8 cellular contexts compared by ENCODE assay signal in the genomic region with DNA sequence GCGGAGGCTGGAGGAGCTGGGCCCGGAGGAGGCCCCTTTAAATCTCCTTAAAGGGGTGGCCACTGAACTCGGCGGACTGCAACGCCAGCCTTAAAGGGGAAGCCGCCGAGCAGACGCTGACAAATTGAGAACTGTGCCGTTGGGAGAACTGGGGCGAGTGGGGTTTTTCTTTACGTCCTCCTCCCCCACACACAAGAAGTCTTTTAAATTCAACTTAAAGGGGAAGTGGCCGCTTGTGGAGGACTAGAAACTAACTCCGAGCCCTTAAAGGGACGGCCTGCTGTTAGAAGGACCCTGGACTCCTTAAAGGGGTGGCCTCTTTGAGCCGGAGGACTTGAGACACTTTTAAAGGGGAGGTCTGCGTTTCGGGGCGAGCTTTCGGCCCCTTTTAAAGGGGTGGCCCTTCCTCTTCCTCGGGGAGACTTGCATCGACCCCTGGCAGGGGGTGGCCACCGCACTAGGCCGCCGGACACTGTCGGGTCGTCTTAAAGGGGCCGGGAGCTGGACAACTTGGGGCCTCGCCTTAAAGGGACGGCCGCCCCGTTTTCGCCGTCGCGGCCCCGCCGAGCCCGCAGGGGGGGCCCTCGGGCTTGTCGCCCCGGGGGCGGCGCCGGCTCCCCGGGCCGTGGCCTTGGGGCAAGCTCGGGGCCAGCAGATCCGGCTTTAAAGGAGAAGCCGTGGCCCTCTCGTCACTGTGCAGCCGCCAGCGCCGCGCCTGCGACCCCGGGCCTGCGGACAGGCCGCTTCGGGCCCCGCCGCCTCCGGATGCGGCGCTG. TPM values are rescaled to one million over a fixed set of nuclear protein-coding genes. Genes with fewer than 3 reads are reported as not detected.
DNase-seq lines count a peak whose midpoint lies in the region; ATAC-seq and TF ChIP-seq lines count a peak whose summit lies in the region.

No MANE protein-coding gene starts in this region.

- TF ChIP-seq CTCF in OCI-LY7 (conservative IDR thresholded peaks at IDR 0.05; ENCODE audit: low read length), result peak; percentile 45
- TF ChIP-seq CTCF in prostate gland (IDR thresholded peaks at IDR 0.05), result peak in 2 of 4 experiments; percentile 3 to 32

- ATAC-seq in GM21526 (IDR thresholded peaks at IDR 0.05; ENCODE audit: low FRiP score, unreplicated experiment), result peak; percentile 42

- H4K20me1 ChIP-seq in OCI-LY7 (ENCODE audit: insufficient read depth, low read length), result no peaks in the 10 kb centered on the region

- no peaks in the 10 kb centered on the region for H3K9me2 ChIP-seq in OCI-LY7 (ENCODE audit: insufficient read depth, low read length)

- H3K4me1 ChIP-seq in HUES48 (ENCODE audit: control insufficient read depth, insufficient read depth, low read length), result 0 out of 2 replicates have a peak, but pooled peaks cover 3% of the 10 kb centered on the region
- peaks cover 22% of the 10 kb centered on the region for H3K4me1 ChIP-seq in OCI-LY7 (ENCODE audit: insufficient read depth, low read length, poor library complexity, severe bottlenecking)
- peaks cover 18% of the 10 kb centered on the region for H3K4me1 ChIP-seq in prostate gland (replicated peaks)

- TF ChIP-seq POLR2A in prostate gland (IDR thresholded peaks at IDR 0.05), result no peak

- H3K9ac ChIP-seq in HUES48 (ENCODE audit: low read depth, low read length), result peak overlapping the region; percentile 81; the same call in 1 of the 2 replicates

- peak; percentile 96 for DNase-seq in NCI-H2196 (lab: John Stamatoyannopoulos, UW; ENCODE audit: unreplicated experiment)
- no peak for DNase-seq in NCI-H2196 treated with DMSO at 0.1 percent for 48 hours (lab: John Stamatoyannopoulos, UW; ENCODE audit: unreplicated experiment)
- peak; percentile 98 for DNase-seq in OCI-LY7 (ENCODE audit: low spot score)
- peak; percentile 99 for DNase-seq in astrocyte of the hippocampus (ENCODE audit: low read depth, low spot score)
- peak; percentile 91 for DNase-seq in hepatic stellate cell (ENCODE audit: low spot score)
- peak; percentile 87 for DNase-seq in prostate gland (ENCODE audit: low spot score)

- POLR2A ChIA-PET in OCI-LY7 (lab: Charles Lee), result interaction anchor here (0.6 to 1.6 kb wide), 6 partner anchors 15 to 277 kb away, joined by 3 to 5 read pairs (median 3); no protein-coding TSS in a partner anchor

- H3K27me3 ChIP-seq in HUES48 (ENCODE audit: control insufficient read depth, insufficient read depth, low read length) (peaks cover 38% of the 10 kb centered on the region), prostate gland (replicated peaks; ENCODE audit: insufficient read depth) (no peaks in the 10 kb centered on the region)

- H3K27ac ChIP-seq in HUES48 (ENCODE audit: low read depth, low read length), result peak overlapping the region; percentile 98
- H3K27ac ChIP-seq in OCI-LY7 (ENCODE audit: low read depth, low read length, poor library complexity, severe bottlenecking), result peak overlapping the region; percentile 87
- H3K27ac ChIP-seq in prostate gland, result peak overlapping the region; percentile 98 to 99

- under 1% methylated on average over 33 of the region's 64 CpGs for WGBS in prostate gland

- CTCF ChIA-PET in OCI-LY7 (lab: Charles Lee; ENCODE audit: unreplicated experiment), result interaction anchor here (2.6 kb wide), 1 partner anchor 39 kb away, joined by 10 read pairs; no protein-coding TSS in a partner anchor

- H3K36me3 ChIP-seq in HUES48 (ENCODE audit: control insufficient read depth, insufficient read depth, low read length), result peaks cover 26% of the 10 kb centered on the region
- H3K36me3 ChIP-seq in OCI-LY7 (ENCODE audit: insufficient read depth, low read length), result peaks cover 72% of the 10 kb centered on the region
- H3K36me3 ChIP-seq in prostate gland, result peaks cover 5 to 14% of the 10 kb centered on the region in 2 donors

- peak overlapping the region; percentile 9; the same call in 1 of the 2 replicates for H2AFZ ChIP-seq in OCI-LY7 (ENCODE audit: low read length)

- TSS peak; percentile 85 for BruUV-seq in OCI-LY7 (replicated peaks; lab: Mats Ljungman, UMichigan)

- no peaks in the 10 kb centered on the region for H3K9me3 ChIP-seq in HUES48 (ENCODE audit: control insufficient read depth, insufficient read depth, low read length)
- no peaks in the 10 kb centered on the region for H3K9me3 ChIP-seq in OCI-LY7 (ENCODE audit: low read length)
- no peaks in the 10 kb centered on the region for H3K9me3 ChIP-seq in prostate gland

- peak overlapping the region; percentile 99 for H3K4me3 ChIP-seq in HUES48 (ENCODE audit: low read depth, low read length)
- H3K4me3 ChIP-seq in OCI-LY7 (ENCODE audit: low read depth, low read length, poor library complexity, severe bottlenecking), result peak overlapping the region; percentile 99
- H3K4me3 ChIP-seq in prostate gland, result peak overlapping the region; percentile 83 to 97

- H3K4me2 ChIP-seq in OCI-LY7 (ENCODE audit: low read length), result peak overlapping the region; percentile 91

- intact Hi-C loops in OCI-LY7 (cut with micrococcal nuclease; ENCODE audit: unreplicated experiment), result loop anchor here (1.0 to 2.0 kb wide), 5 partner anchors 24 to 264 kb away; a partner anchor contains a TSS
- intact Hi-C loops in prostate gland (cut with DNase I), result loop anchor here (5.0 to 10.0 kb wide), 3 partner anchors 38 to 854 kb away; a partner anchor contains a TSS

- peaks cover 26% of the 10 kb centered on the region for H3K79me2 ChIP-seq in OCI-LY7 (ENCODE audit: insufficient read depth, low read depth, low read length)

RNA-seq across cellular contexts. Expression of a gene that starts 0.7 kb away (rescaled TPM):
- total RNA-seq in OCI-LY7 (2014; rRNA removed; shearing (Covaris generic)), result 31.8 and 36.8 TPM in 2 replicates
- 89.8 and 97.5 TPM in 2 replicates for total RNA-seq in OCI-LY7 (2022)
- total RNA-seq in prostate gland, result 100 to 1,000 TPM in 1 of 2 donors, 10 to 100 TPM in 1; 49.0 to 106 TPM

RNA-seq across cellular contexts. Expression of a gene that starts 8.2 kb away (rescaled TPM):
- total RNA-seq in OCI-LY7 (2014; rRNA removed; shearing (Covaris generic)), result 33.2 and 35.2 TPM in 2 replicates
- 75.5 and 81.4 TPM in 2 replicates for total RNA-seq in OCI-LY7 (2022)
- 10 to 100 TPM; 37.5 to 66.7 TPM for total RNA-seq in prostate gland

RNA-seq across cellular contexts. Expression of a gene that starts 40.1 kb away (rescaled TPM):
- total RNA-seq in OCI-LY7 (2014; rRNA removed; shearing (Covaris generic)), result 15.6 and 41.8 TPM in 2 replicates
- total RNA-seq in OCI-LY7 (2022), result 92.6 and 93.7 TPM in 2 replicates
- 10 to 100 TPM; 42.8 to 79.0 TPM for total RNA-seq in prostate gland

RNA-seq across cellular contexts. Expression of a gene that starts 48.7 kb away (rescaled TPM):
- total RNA-seq in OCI-LY7 (2014; rRNA removed; shearing (Covaris generic)), result 13.1 and 15.0 TPM in 2 replicates
- total RNA-seq in OCI-LY7 (2022) (15.5 and 16.7 TPM in 2 replicates), prostate gland (10 to 100 TPM; 13.4 to 17.8 TPM)
